In genomic region chr2:20067992-20068727, GRCh38 we compare ENCODE assay signal across 13 cellular contexts. TPM values are rescaled to one million over a fixed set of nuclear protein-coding genes. Genes with fewer than 3 reads are reported as not detected.
DNase-seq lines count a peak whose midpoint lies in the region; ATAC-seq, FAIRE-seq and TF ChIP-seq lines count a peak whose summit lies in the region.
"Had no signal": no experiment of that assay in that cellular context is flagged by ENCODE, and none has a peak within 500 bp of the region (broad histone marks: within the 10 kb centered on the region; RNA-seq: fewer than 3 reads in every experiment).

No MANE protein-coding gene starts in this region.

- peaks cover 42% of the 10 kb centered on the region for H3K4me1 ChIP-seq in osteoblast (ENCODE audit: insufficient read depth, low read length)

- H4K20me1 ChIP-seq in osteoblast (ENCODE audit: insufficient read depth, low read length) = no peaks in the 10 kb centered on the region

- H3K27me3 ChIP-seq in osteoblast (ENCODE audit: insufficient read depth, low read length) = no peaks in the 10 kb centered on the region

- H2AFZ ChIP-seq in osteoblast (ENCODE audit: low read length) = no peak overlapping the region

- DNase-seq in AG20443 (ENCODE audit: low spot score) (peak; percentile 73), RCC 7860 (ENCODE audit: low spot score) (peak; percentile 26), osteoblast (ENCODE audit: insufficient read length, low spot score, missing footprints) (peak; percentile 79), NCI-H1694 (lab: John Stamatoyannopoulos, UW) (no peak), GM10248 (ENCODE audit: extremely low spot score) (no peak)
- DNase-seq: activated CD4-positive, alpha-beta T cell treated with anti-CD3 and anti-CD28 coated beads, Interleukin-2, amount 10 ng/mL, durations not matched to agents 7 days and 5 days; activated naive CD4-positive, alpha-beta T cell treated with anti-CD3 and anti-CD28 coated beads, Interleukin-2, amount 50 U/mL, for 16 hours; CD8-positive, alpha-beta memory T cell; SIG-M5 had no signal

- H3K36me3 ChIP-seq in osteoblast (ENCODE audit: insufficient read depth, low read length) = no peaks in the 10 kb centered on the region

- peak overlapping the region; percentile 38 for H3K4me2 ChIP-seq in osteoblast (ENCODE audit: insufficient read depth, low read length)
- H3K4me2 ChIP-seq: KMS-11 had no signal

- peak; percentile 73 for ATAC-seq in esophagus mucosa
- no peak for ATAC-seq in GM21619 (IDR thresholded peaks at IDR 0.05; ENCODE audit: unreplicated experiment)
- no peak for ATAC-seq in activated CD4-positive, CD25-positive, alpha-beta regulatory T cell treated with anti-CD3 and anti-CD28 coated beads, Interleukin-2, amount 50 U/mL, for 24 hours

- H3K27ac ChIP-seq in osteoblast (ENCODE audit: low read depth, low read length) = peak overlapping the region; percentile 69
- H3K27ac ChIP-seq: KMS-11 had no signal

- H3K9me3 ChIP-seq in osteoblast (ENCODE audit: low read depth, low read length) = peaks cover 2% of the 10 kb centered on the region

- H3K79me2 ChIP-seq in osteoblast (ENCODE audit: insufficient read depth, low read length) = no peaks in the 10 kb centered on the region

- FAIRE-seq in RCC 7860 (lab: Jason Lieb, UNC) = no peak

- POLR2A ChIA-PET in GM10248 (lab: Yijun Ruan, JAX) = no interaction called here

- TF ChIP-seq CTCF in osteoblast (IDR thresholded peaks at IDR 0.05; ENCODE audit: extremely low read depth, low read depth, low read length) (no peak), GM10248 (IDR thresholded peaks at IDR 0.05; ENCODE audit: control extremely low read depth, extremely low read depth, low read depth, missing control alignments) (no peak)

- CTCF ChIA-PET in GM10248 (lab: Yijun Ruan, JAX) = interaction anchor here (0.7 to 3.9 kb wide), 2 partner anchors 10 to 53 kb away, joined by 3 to 18 read pairs; no protein-coding TSS in a partner anchor

- no peak overlapping the region for H3K4me3 ChIP-seq in osteoblast (ENCODE audit: insufficient read depth, low read length)

RNA-seq across cellular contexts. Expression of gene LAPTM4A, which starts 16.7 kb away (rescaled TPM):
- total RNA-seq in esophagus mucosa = 85.4 TPM
- 249 and 275 TPM in 2 replicates for total RNA-seq in osteoblast

RNA-seq across cellular contexts. Expression of gene MATN3, which starts 55.7 kb away (rescaled TPM):
- total RNA-seq in esophagus mucosa = 0.56 TPM
- total RNA-seq in osteoblast = 1.4 and 2.4 TPM in 2 replicates
- total RNA-seq: activated CD4-positive, alpha-beta T cell treated with anti-CD3 and anti-CD28 coated beads, Interleukin-2, amount 10 ng/mL, durations not matched to agents 7 days and 5 days; CD8-positive, alpha-beta memory T cell had no signal

Comparison
In these comparisons a context has a peak if more than half of its experiments do, and no peak if none do; other contexts are left out.
1. DNase-seq: peak in AG20443 (single experiment), RCC 7860 (single experiment) and osteoblast (single experiment); none in NCI-H1694 (single experiment) and GM10248 (single experiment).